ENCODE assay signal across 2 cellular contexts in the genomic region with DNA sequence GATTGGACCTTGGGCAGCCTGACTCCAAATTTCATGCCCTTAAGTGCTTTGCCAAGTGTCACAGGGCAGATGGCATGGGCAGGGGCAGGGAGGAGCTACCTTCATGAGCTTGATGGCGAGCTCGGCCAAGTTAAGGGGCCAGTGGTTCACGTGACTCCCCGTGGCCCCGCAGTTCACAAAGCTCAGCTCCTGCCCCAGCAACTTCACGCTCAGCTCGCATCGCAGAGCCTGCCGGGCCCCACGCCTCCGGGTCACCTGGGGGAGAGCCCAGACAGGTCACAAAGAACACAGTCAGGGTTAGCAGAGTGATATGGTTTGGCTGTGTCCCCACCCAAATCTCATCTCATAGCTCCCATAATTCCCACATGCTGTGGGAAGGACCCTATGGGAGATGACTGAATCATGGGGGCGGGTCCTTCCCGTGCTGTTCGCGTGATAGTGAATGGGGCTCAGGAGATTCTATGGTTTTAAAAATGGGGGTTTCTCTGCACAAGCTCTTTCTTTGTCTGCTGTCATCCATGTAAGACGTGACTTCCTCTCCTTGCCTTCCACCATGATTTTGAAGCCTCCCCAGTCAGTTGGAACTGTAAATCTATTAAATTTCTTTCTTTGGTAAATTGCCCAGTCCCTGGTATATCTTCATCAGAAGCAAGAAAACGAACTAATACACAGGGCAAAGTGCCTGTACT.
TF ChIP-seq lines count a peak whose summit lies in the region.

No MANE protein-coding gene starts in this region.

TF ChIP-seq in K562, 482 proteins besides CTCF, POLR2A, EP300 and RAD21:
- TF ChIP-seq ZNF431 (CRISPR knock-in tag; IDR thresholded peaks at IDR 0.05): peak; percentile 48; the same call in 1 of the 2 replicates
- TF ChIP-seq TEAD2 (tag; IDR thresholded peaks at IDR 0.05): no peak

TF ChIP-seq in HepG2, 621 proteins besides CTCF, POLR2A, EP300 and RAD21:
- TF ChIP-seq ZNF7 (CRISPR knock-in tag; IDR thresholded peaks at IDR 0.05) (no peak), ZNF768 (CRISPR knock-in tag; IDR thresholded peaks at IDR 0.05) (peak; percentile 15; the same call in 1 of the 2 replicates), RCOR2 (CRISPR knock-in tag; IDR thresholded peaks at IDR 0.05) (no peak), ZNF629 (CRISPR knock-in tag; conservative IDR thresholded peaks at IDR 0.05) (peak; percentile 78; the same call in 1 of the 2 replicates), ZNF431 (CRISPR knock-in tag; IDR thresholded peaks at IDR 0.05; ENCODE audit: borderline replicate concordance, low read depth) (peak; percentile 94), ZNF598 (CRISPR knock-in tag; IDR thresholded peaks at IDR 0.05; ENCODE audit: borderline replicate concordance) (no peak), ZNF777 (CRISPR knock-in tag; IDR thresholded peaks at IDR 0.05) (no peak)
- TF ChIP-seq, protein P1, sequence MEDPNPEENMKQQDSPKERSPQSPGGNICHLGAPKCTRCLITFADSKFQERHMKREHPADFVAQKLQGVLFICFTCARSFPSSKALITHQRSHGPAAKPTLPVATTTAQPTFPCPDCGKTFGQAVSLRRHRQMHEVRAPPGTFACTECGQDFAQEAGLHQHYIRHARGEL (CRISPR knock-in tag; IDR thresholded peaks at IDR 0.05): no peak
